Comparison of ENCODE assay signal across 13 cellular contexts in genomic region chr9:129999123-129999510, GRCh38. TPM values are rescaled to one million over a fixed set of nuclear protein-coding genes. Genes with fewer than 3 reads are reported as not detected.
DNase-seq lines count a peak whose midpoint lies in the region; ATAC-seq and TF ChIP-seq lines count a peak whose summit lies in the region.
"Had no signal": no experiment of that assay in that cellular context is flagged by ENCODE, and none has a peak within 500 bp of the region (broad histone marks: within the 10 kb centered on the region; RNA-seq: fewer than 3 reads in every experiment).

No MANE protein-coding gene starts in this region.

- H3K36me3 ChIP-seq in vagina (no peaks in the 10 kb centered on the region), upper lobe of right lung (no peaks in the 10 kb centered on the region)
- H3K36me3 ChIP-seq: BLaER1 had no signal

- H3K27ac ChIP-seq in vagina (peak overlapping the region; percentile 9), upper lobe of right lung (no peak overlapping the region)
- H3K27ac ChIP-seq: BLaER1, parathyroid adenoma had no signal

- intact Hi-C loops in vagina (cut with DNase I) = no loop called here
- intact Hi-C loops in upper lobe of right lung (cut with DNase I) = no loop called here

- H3K27me3 Mint-ChIP-seq in stimulated activated naive CD8-positive, alpha-beta T cell treated with anti-CD3 and anti-CD28 coated beads, Interleukin-15, Interleukin-2, amounts not matched to agents 100 ng/mL and 50 ng/mL, for 24 hours = no peaks in the 10 kb centered on the region
- no peaks in the 10 kb centered on the region for H3K27me3 Mint-ChIP-seq in activated T-cell treated with anti-CD3 and anti-CD28 coated beads, Interleukin-2, amount 50 U/mL, for 72 hours (ENCODE audit: low read depth)
- H3K27me3 Mint-ChIP-seq in memory B cell = no peaks in the 10 kb centered on the region

- H3K9me3 ChIP-seq in vagina = no peaks in the 10 kb centered on the region
- no peaks in the 10 kb centered on the region for H3K9me3 ChIP-seq in upper lobe of right lung
- H3K9me3 ChIP-seq: BLaER1 had no signal

- no peak overlapping the region for H3K4me3 ChIP-seq in vagina
- H3K4me3 ChIP-seq in upper lobe of right lung = no peak overlapping the region
- H3K4me3 ChIP-seq: BLaER1, lung had no signal

- peaks cover 65% of the 10 kb centered on the region for H3K36me3 Mint-ChIP-seq in stimulated activated naive CD8-positive, alpha-beta T cell treated with anti-CD3 and anti-CD28 coated beads, Interleukin-15, Interleukin-2, amounts not matched to agents 100 ng/mL and 50 ng/mL, for 24 hours (ENCODE audit: low read depth)
- peaks cover 15 to 36% of the 10 kb centered on the region in 2 donors for H3K36me3 Mint-ChIP-seq in activated T-cell treated with anti-CD3 and anti-CD28 coated beads, Interleukin-2, amount 50 U/mL, for 72 hours (ENCODE audit: insufficient read depth in 2 of 2)
- peaks cover 11% of the 10 kb centered on the region for H3K36me3 Mint-ChIP-seq in memory B cell

- DNase-seq in stimulated activated naive CD8-positive, alpha-beta T cell treated with anti-CD3 and anti-CD28 coated beads, Interleukin-15, Interleukin-2, amounts not matched to agents 100 U/mL and 50 U/mL, for 24 hours = no peak
- no peak for DNase-seq in activated T-cell treated with anti-CD3 and anti-CD28 coated beads, Interleukin-2, amount 50 U/mL, for 72 hours
- no peak for DNase-seq in memory B cell (ENCODE audit: low spot score in 2 of 2)
- no peak for DNase-seq in vagina (ENCODE audit: extremely low spot score in 2 of 2)
- no peak for DNase-seq in upper lobe of right lung
- DNase-seq in SIG-M5 treated with dmso at 0.1 percent for 504 hours (lab: John Stamatoyannopoulos, UW; ENCODE audit: unreplicated experiment) = no peak
- DNase-seq: central memory CD4-positive, alpha-beta T cell; erythroblast had no signal

- TF ChIP-seq POLR2A in vagina (IDR thresholded peaks at IDR 0.05) = no peak

- TF ChIP-seq CTCF in vagina (IDR thresholded peaks at IDR 0.05) = no peak
- TF ChIP-seq CTCF in upper lobe of right lung (IDR thresholded peaks at IDR 0.05) = no peak

- H3K4me1 ChIP-seq in vagina (peaks cover 47% of the 10 kb centered on the region), upper lobe of right lung (peaks cover 24% of the 10 kb centered on the region)
- H3K4me1 ChIP-seq: BLaER1, parathyroid adenoma had no signal

- H3K27me3 ChIP-seq in vagina = no peaks in the 10 kb centered on the region
- no peaks in the 10 kb centered on the region for H3K27me3 ChIP-seq in upper lobe of right lung
- H3K27me3 ChIP-seq: BLaER1 had no signal

- peak overlapping the region; percentile 3 for H3K4me3 Mint-ChIP-seq in stimulated activated naive CD8-positive, alpha-beta T cell treated with anti-CD3 and anti-CD28 coated beads, Interleukin-15, Interleukin-2, amounts not matched to agents 100 ng/mL and 50 ng/mL, for 24 hours
- H3K4me3 Mint-ChIP-seq in activated T-cell treated with anti-CD3 and anti-CD28 coated beads, Interleukin-2, amount 50 U/mL, for 72 hours = peak overlapping the region; percentile 73 to 79
- peak overlapping the region; percentile 11 for H3K4me3 Mint-ChIP-seq in memory B cell

- H3K9me3 Mint-ChIP-seq in stimulated activated naive CD8-positive, alpha-beta T cell treated with anti-CD3 and anti-CD28 coated beads, Interleukin-15, Interleukin-2, amounts not matched to agents 100 ng/mL and 50 ng/mL, for 24 hours = no peaks in the 10 kb centered on the region
- peaks cover 0 to 3% of the 10 kb centered on the region in 2 donors for H3K9me3 Mint-ChIP-seq in activated T-cell treated with anti-CD3 and anti-CD28 coated beads, Interleukin-2, amount 50 U/mL, for 72 hours
- H3K9me3 Mint-ChIP-seq in memory B cell = no peaks in the 10 kb centered on the region

- H3K4me1 Mint-ChIP-seq in stimulated activated naive CD8-positive, alpha-beta T cell treated with anti-CD3 and anti-CD28 coated beads, Interleukin-15, Interleukin-2, amounts not matched to agents 100 ng/mL and 50 ng/mL, for 24 hours (ENCODE audit: low read depth) = peaks cover 89% of the 10 kb centered on the region
- peaks cover 91% of the 10 kb centered on the region for H3K4me1 Mint-ChIP-seq in activated T-cell treated with anti-CD3 and anti-CD28 coated beads, Interleukin-2, amount 50 U/mL, for 72 hours (ENCODE audit: low read depth)
- peaks cover 36% of the 10 kb centered on the region for H3K4me1 Mint-ChIP-seq in memory B cell

- no peak for ATAC-seq in stimulated activated naive CD8-positive, alpha-beta T cell treated with anti-CD3 and anti-CD28 coated beads, Interleukin-15, Interleukin-2, amounts not matched to agents 100 U/mL and 50 U/mL, for 24 hours
- ATAC-seq in activated T-cell treated with anti-CD3 and anti-CD28 coated beads, Interleukin-2, amount 50 U/mL, for 72 hours (replicated peaks in 1 of 2) = no peak
- ATAC-seq in memory B cell (ENCODE audit: low read depth) (no peak), upper lobe of right lung (no peak), GM19467 (IDR thresholded peaks at IDR 0.05; ENCODE audit: unreplicated experiment) (no peak)

- H3K27ac Mint-ChIP-seq in stimulated activated naive CD8-positive, alpha-beta T cell treated with anti-CD3 and anti-CD28 coated beads, Interleukin-15, Interleukin-2, amounts not matched to agents 100 ng/mL and 50 ng/mL, for 24 hours = peak overlapping the region; percentile 78
- H3K27ac Mint-ChIP-seq in activated T-cell treated with anti-CD3 and anti-CD28 coated beads, Interleukin-2, amount 50 U/mL, for 72 hours = peak overlapping the region; percentile 90
- peak overlapping the region; percentile 100 for H3K27ac Mint-ChIP-seq in memory B cell

RNA-seq across cellular contexts. Expression of gene FNBP1, which starts 43.9 kb away (rescaled TPM):
- 100 to 1,000 TPM; 301 to 323 TPM for total RNA-seq in activated T-cell treated with anti-CD3 and anti-CD28 coated beads, Interleukin-2, amount 50 U/mL, for 72 hours
- 47.1 TPM for total RNA-seq in vagina
- 50.0 TPM for total RNA-seq in upper lobe of right lung

RNA-seq across cellular contexts. Expression of gene GPR107, which starts 54.6 kb away (rescaled TPM):
- 10 to 100 TPM; 27.3 to 31.7 TPM for total RNA-seq in activated T-cell treated with anti-CD3 and anti-CD28 coated beads, Interleukin-2, amount 50 U/mL, for 72 hours
- total RNA-seq in vagina (25.5 TPM), upper lobe of right lung (39.3 TPM)

Comparison
In these comparisons a context has a peak if more than half of its experiments do, and no peak if none do; other contexts are left out.
1. H3K4me3 Mint-ChIP-seq: peak in every context shown above with its lines; median percentile 76 in activated T-cell treated with anti-CD3 and anti-CD28 coated beads, Interleukin-2, amount 50 U/mL, for 72 hours; 11 in memory B cell; 3 in stimulated activated naive CD8-positive, alpha-beta T cell treated with anti-CD3 and anti-CD28 coated beads, Interleukin-15, Interleukin-2, amounts not matched to agents 100 ng/mL and 50 ng/mL, for 24 hours.